Comparison of ENCODE assay signal across 8 cellular contexts in genomic region chr17:82267575-82268379, GRCh38. TPM values are rescaled to one million over a fixed set of nuclear protein-coding genes. Genes with fewer than 3 reads are reported as not detected.
DNase-seq lines count a peak whose midpoint lies in the region; ATAC-seq, FAIRE-seq and TF ChIP-seq lines count a peak whose summit lies in the region.

No MANE protein-coding gene starts in this region.

- no peak for TF ChIP-seq EP300 in H1 (IDR thresholded peaks at IDR 0.05; ENCODE audit: borderline replicate concordance in 1 of 2, low read depth in 2 of 2, low read length in 2 of 2)

- H3K9me3 ChIP-seq in H1 (ENCODE audit: insufficient read depth in 2 of 2, low read depth in 1 of 2, low read length in 1 of 2): no peaks in the 10 kb centered on the region

- no peak overlapping the region for H2BK12ac ChIP-seq in H1 (ENCODE audit: low read depth, low read length)

- TF ChIP-seq CTCF in H1 (IDR thresholded peaks at IDR 0.05; ENCODE audit: control extremely low read depth in 1 of 3, insufficient read depth in 1 of 3, low read depth in 1 of 3, low read length in 3 of 3): peak in 2 of 3 experiments; percentile 15 to 23; a peak in 3 of 4 replicates

- no peak overlapping the region for H3K4me3 Mint-ChIP-seq in activated CD4-positive, alpha-beta T cell treated with anti-CD3 and anti-CD28 coated beads, Interleukin-2, amount 10 ng/mL, durations not matched to agents 7 days and 5 days
- no peak overlapping the region for H3K4me3 Mint-ChIP-seq in memory B cell
- H3K4me3 Mint-ChIP-seq in stimulated activated naive CD8-positive, alpha-beta T cell treated with anti-CD3 and anti-CD28 coated beads, Interleukin-15, Interleukin-2, amounts not matched to agents 100 ng/mL and 50 ng/mL, for 24 hours: peak overlapping the region; percentile 45

- FAIRE-seq in H1 (lab: Jason Lieb, UNC): no peak

- CTCF ChIA-PET in activated CD4-positive, alpha-beta T cell treated with anti-CD3 and anti-CD28 coated beads, Interleukin-2, amount 10 ng/mL, durations not matched to agents 7 days and 5 days (lab: Charles Lee): no interaction called here
- CTCF ChIA-PET in H1 (lab: Charles Lee; ENCODE audit: partially characterized antibody): interaction anchor here (1.8 kb wide), 2 partner anchors 25 to 33 kb away, joined by 4 to 8 read pairs; no protein-coding TSS in a partner anchor

- H3K23ac ChIP-seq in H1 (ENCODE audit: insufficient read length): no peak overlapping the region

- H3K36me3 ChIP-seq in H1 (ENCODE audit: control insufficient read depth in 2 of 4, insufficient read depth in 4 of 4, low read length in 3 of 4): peaks cover 24 to 60% (median 32%) of the 10 kb centered on the region in 4 experiments

- no peak overlapping the region for H3K4ac ChIP-seq in H1 (replicated peaks; ENCODE audit: insufficient read length, low read depth, low read length)

- H4K8ac ChIP-seq in H1 (ENCODE audit: extremely low read depth, insufficient read depth, low read length): no peak overlapping the region

- peaks cover 55 to 94% of the 10 kb centered on the region in 2 experiments for H3K79me2 ChIP-seq in H1 (ENCODE audit: control insufficient read depth in 1 of 2, insufficient read depth in 2 of 2, low read length in 2 of 2)

- H4K20me1 ChIP-seq in H1 (replicated peaks in 1 of 2; ENCODE audit: control insufficient read depth in 1 of 2, insufficient read depth in 2 of 2, low read length in 2 of 2): peaks cover 59 to 67% of the 10 kb centered on the region in 2 experiments

- DNase-seq in activated CD8-positive, alpha-beta memory T cell treated with anti-CD3 and anti-CD28 coated beads for 24 hours: peak; percentile 75
- no peak for DNase-seq in activated CD8-positive, alpha-beta memory T cell treated with anti-CD3 and anti-CD28 coated beads, Interleukin-2, amount 50 U/mL, for 48 hours
- no peak for DNase-seq in activated CD4-positive, alpha-beta T cell treated with anti-CD3 and anti-CD28 coated beads, Interleukin-2, amount 10 ng/mL, durations not matched to agents 7 days and 5 days
- DNase-seq in H1 (ENCODE audit: low read depth in 1 of 2, low spot score in 2 of 2): no peak
- DNase-seq in memory B cell (ENCODE audit: low spot score in 2 of 2): no peak
- DNase-seq in NCI-H524 treated with DMSO at 0.1 percent for 48 hours (lab: John Stamatoyannopoulos, UW): no peak

- H3K79me1 ChIP-seq in H1 (ENCODE audit: low read depth, low read length): peaks cover 42% of the 10 kb centered on the region

- peaks cover 72% of the 10 kb centered on the region for H3K36me3 Mint-ChIP-seq in activated CD4-positive, alpha-beta T cell treated with anti-CD3 and anti-CD28 coated beads, Interleukin-2, amount 10 ng/mL, durations not matched to agents 7 days and 5 days (ENCODE audit: low read depth)
- H3K36me3 Mint-ChIP-seq in memory B cell: peaks cover 13% of the 10 kb centered on the region
- peaks cover 82% of the 10 kb centered on the region for H3K36me3 Mint-ChIP-seq in stimulated activated naive CD8-positive, alpha-beta T cell treated with anti-CD3 and anti-CD28 coated beads, Interleukin-15, Interleukin-2, amounts not matched to agents 100 ng/mL and 50 ng/mL, for 24 hours (ENCODE audit: low read depth)

- H2BK15ac ChIP-seq in H1 (ENCODE audit: low read length): no peak overlapping the region

- no peak overlapping the region for H2BK20ac ChIP-seq in H1 (ENCODE audit: low read length)

- peaks cover 64% of the 10 kb centered on the region for H3K4me1 Mint-ChIP-seq in activated CD4-positive, alpha-beta T cell treated with anti-CD3 and anti-CD28 coated beads, Interleukin-2, amount 10 ng/mL, durations not matched to agents 7 days and 5 days
- H3K4me1 Mint-ChIP-seq in memory B cell: peaks cover 42% of the 10 kb centered on the region
- peaks cover 65% of the 10 kb centered on the region for H3K4me1 Mint-ChIP-seq in stimulated activated naive CD8-positive, alpha-beta T cell treated with anti-CD3 and anti-CD28 coated beads, Interleukin-15, Interleukin-2, amounts not matched to agents 100 ng/mL and 50 ng/mL, for 24 hours (ENCODE audit: low read depth)

- H2AFZ ChIP-seq in H1 (ENCODE audit: low read length): no peak overlapping the region

- peaks cover 4% of the 10 kb centered on the region for H3K23me2 ChIP-seq in H1 (ENCODE audit: low read depth, low read length)

- H2BK120ac ChIP-seq in H1 (replicated peaks; ENCODE audit: low read depth, low read length): no peak overlapping the region

- no peaks in the 10 kb centered on the region for H3K9me3 Mint-ChIP-seq in activated CD4-positive, alpha-beta T cell treated with anti-CD3 and anti-CD28 coated beads, Interleukin-2, amount 10 ng/mL, durations not matched to agents 7 days and 5 days
- no peaks in the 10 kb centered on the region for H3K9me3 Mint-ChIP-seq in memory B cell
- H3K9me3 Mint-ChIP-seq in stimulated activated naive CD8-positive, alpha-beta T cell treated with anti-CD3 and anti-CD28 coated beads, Interleukin-15, Interleukin-2, amounts not matched to agents 100 ng/mL and 50 ng/mL, for 24 hours: no peaks in the 10 kb centered on the region

- no peak overlapping the region for H3K18ac ChIP-seq in H1 (ENCODE audit: extremely low read depth, low read length)

- H3K27me3 ChIP-seq in H1 (replicated peaks in 1 of 4; ENCODE audit: control insufficient read depth in 3 of 4, extremely low read depth in 1 of 4, insufficient read depth in 3 of 4, low read length in 3 of 4): no peaks in the 10 kb centered on the region

- POLR2A ChIA-PET in activated CD4-positive, alpha-beta T cell treated with anti-CD3 and anti-CD28 coated beads, Interleukin-2, amount 10 ng/mL, durations not matched to agents 7 days and 5 days (lab: Charles Lee): no interaction called here
- POLR2A ChIA-PET in H1 (lab: Charles Lee; ENCODE audit: partially characterized antibody): interaction anchor here (0.8 to 2.1 kb wide), 4 partner anchors 13 to 30 kb away, joined by 4 to 6 read pairs (median 6); no protein-coding TSS in a partner anchor

- no peak overlapping the region for H2AK5ac ChIP-seq in H1 (ENCODE audit: low read depth, low read length)

- peaks cover 0 to 24% (median 6%) of the 10 kb centered on the region in 4 experiments; a peak in 6 of 7 replicates for H3K4me1 ChIP-seq in H1 (replicated peaks in 1 of 4; ENCODE audit: control insufficient read depth in 3 of 4, insufficient read depth in 4 of 4, low read length in 3 of 4)

- TF ChIP-seq POLR2A in H1 (IDR thresholded peaks at IDR 0.05; ENCODE audit: control extremely low read depth in 1 of 2, low read depth in 2 of 2, low read length in 2 of 2): 0 out of 3 replicates have a peak, but pooled peaks of 1 of the 2 experiments have one; percentile 15

- no peak overlapping the region for H3K14ac ChIP-seq in H1 (ENCODE audit: insufficient read length)

- TF ChIP-seq RAD21 in H1 (IDR thresholded peaks at IDR 0.05 in 1 of 2, conservative IDR thresholded peaks at IDR 0.05 in 1 of 2; ENCODE audit: low read depth in 2 of 2, low read length in 2 of 2): no peak; a peak in 1 of 4 replicates

- H2BK5ac ChIP-seq in H1 (ENCODE audit: low read depth, low read length): 0 out of 2 replicates have a peak overlapping the region, but pooled peaks have one; percentile 24

- H3K27ac ChIP-seq in H1 (ENCODE audit: low read depth, low read length): no peak overlapping the region

- H3K4me3 ChIP-seq in H1 (ENCODE audit: extremely low read depth in 1 of 4, insufficient read depth in 2 of 4, low read depth in 3 of 4, low read length in 4 of 4): no peak overlapping the region

- no peak overlapping the region for H3K56ac ChIP-seq in H1 (replicated peaks; ENCODE audit: insufficient read length, low read depth, low read length)

- H3K9ac ChIP-seq in H1 (replicated peaks in 1 of 4; ENCODE audit: extremely low read depth in 1 of 4, low read depth in 3 of 4, low read length in 3 of 4): no peak overlapping the region

- H4K91ac ChIP-seq in H1 (replicated peaks; ENCODE audit: insufficient read length, low read length): no peak overlapping the region

- no peak overlapping the region for H4K5ac ChIP-seq in H1 (ENCODE audit: insufficient read length, low read depth, low read length)

- peak overlapping the region; percentile 57 for H3K27ac Mint-ChIP-seq in activated CD4-positive, alpha-beta T cell treated with anti-CD3 and anti-CD28 coated beads, Interleukin-2, amount 10 ng/mL, durations not matched to agents 7 days and 5 days
- peak overlapping the region; percentile 45 for H3K27ac Mint-ChIP-seq in memory B cell
- H3K27ac Mint-ChIP-seq in stimulated activated naive CD8-positive, alpha-beta T cell treated with anti-CD3 and anti-CD28 coated beads, Interleukin-15, Interleukin-2, amounts not matched to agents 100 ng/mL and 50 ng/mL, for 24 hours: peak overlapping the region; percentile 79

- WGBS in H1 (ENCODE audit: extremely low coverage in 1 of 2, insufficient coverage in 1 of 2, insufficient read length in 1 of 2, insufficient replicate concordance in 2 of 2, low coverage in 1 of 2, low lambda C conversion rate in 2 of 2, missing lambda C conversion rate in 1 of 2), 2 experiments: 89% methylated on average over 21 of the region's 21 CpGs; no CpG with 5 or more reads in 1 of the 2 experiments

- H3K27me3 Mint-ChIP-seq in activated CD4-positive, alpha-beta T cell treated with anti-CD3 and anti-CD28 coated beads, Interleukin-2, amount 10 ng/mL, durations not matched to agents 7 days and 5 days: no peaks in the 10 kb centered on the region
- no peaks in the 10 kb centered on the region for H3K27me3 Mint-ChIP-seq in memory B cell
- no peaks in the 10 kb centered on the region for H3K27me3 Mint-ChIP-seq in stimulated activated naive CD8-positive, alpha-beta T cell treated with anti-CD3 and anti-CD28 coated beads, Interleukin-15, Interleukin-2, amounts not matched to agents 100 ng/mL and 50 ng/mL, for 24 hours

- no peak overlapping the region for H3K4me2 ChIP-seq in H1 (ENCODE audit: insufficient read depth in 1 of 2, low read depth in 2 of 2, low read length in 2 of 2)

- peak; percentile 23 for ATAC-seq in memory B cell (ENCODE audit: low read depth)
- ATAC-seq in HG02678 (IDR thresholded peaks at IDR 0.05; ENCODE audit: unreplicated experiment): no peak

RNA-seq across cellular contexts. Expression of gene CSNK1D, which starts 5.7 kb away (rescaled TPM):
- 100 to 1,000 TPM; 115 to 142 TPM for total RNA-seq in activated CD4-positive, alpha-beta T cell treated with anti-CD3 and anti-CD28 coated beads, Interleukin-2, amount 10 ng/mL, durations not matched to agents 7 days and 5 days
- total RNA-seq in H1 (2021; fragmentation: NEBNext Ultra II Directional; extraction: Animal tissue kit (Norgen Biotek cat#: 25700)): 103 and 107 TPM in 2 replicates
- 73.5 and 114 TPM in 2 replicates for polyA plus RNA-seq in H1 (2011; rRNA removed)
- polyA plus RNA-seq in H1 (2011; cell fraction: cytosol; rRNA removed): 90.3 TPM
- 219 TPM for polyA plus RNA-seq in H1 (2011; cell fraction: nucleus; rRNA removed)
- 88.4 to 98.7 TPM (median 95.5 TPM) in 4 replicates for polyA plus RNA-seq in H1 (2012, experiment 1 of 2)
- polyA plus RNA-seq in H1 (2012, experiment 2 of 2): 70.5 TPM
- 70.2 TPM for polyA plus RNA-seq in H1 (2013, experiment 1 of 2)
- polyA plus RNA-seq in H1 (2013, experiment 2 of 2): 70.1 TPM
- 71.2 and 71.6 TPM in 2 replicates for polyA minus RNA-seq in H1 (2011; rRNA and poly(A)+ RNA removed)
- polyA minus RNA-seq in H1 (2011; cell fraction: cytosol; rRNA and poly(A)+ RNA removed): 31.2 TPM
- 60.9 TPM for polyA minus RNA-seq in H1 (2011; cell fraction: nucleus; rRNA and poly(A)+ RNA removed)

RNA-seq across cellular contexts. Expression of gene SLC16A3, which starts 38.9 kb away (rescaled TPM):
- total RNA-seq in activated CD4-positive, alpha-beta T cell treated with anti-CD3 and anti-CD28 coated beads, Interleukin-2, amount 10 ng/mL, durations not matched to agents 7 days and 5 days: 100 to 1,000 TPM; 104 to 140 TPM
- total RNA-seq in H1 (2021; fragmentation: NEBNext Ultra II Directional; extraction: Animal tissue kit (Norgen Biotek cat#: 25700)): 3.6 and 3.8 TPM in 2 replicates
- polyA plus RNA-seq in H1 (2011; rRNA removed): 8.7 and 12.2 TPM in 2 replicates
- 10.9 TPM for polyA plus RNA-seq in H1 (2011; cell fraction: cytosol; rRNA removed)
- polyA plus RNA-seq in H1 (2011; cell fraction: nucleus; rRNA removed): 11.1 TPM
- polyA plus RNA-seq in H1 (2012, experiment 1 of 2): 4.4 to 12.8 TPM (median 9.7 TPM) in 4 replicates
- polyA plus RNA-seq in H1 (2012, experiment 2 of 2): 4.5 TPM
- 15.4 TPM for polyA plus RNA-seq in H1 (2013, experiment 1 of 2)
- polyA plus RNA-seq in H1 (2013, experiment 2 of 2): 12.6 TPM
- 5.7 and 10.2 TPM in 2 replicates for polyA minus RNA-seq in H1 (2011; rRNA and poly(A)+ RNA removed)
- polyA minus RNA-seq in H1 (2011; cell fraction: cytosol; rRNA and poly(A)+ RNA removed): 18.5 TPM
- polyA minus RNA-seq in H1 (2011; cell fraction: nucleus; rRNA and poly(A)+ RNA removed): 9.7 TPM

RNA-seq across cellular contexts. Expression of gene CD7, which starts 49.6 kb away (rescaled TPM):
- total RNA-seq in activated CD4-positive, alpha-beta T cell treated with anti-CD3 and anti-CD28 coated beads, Interleukin-2, amount 10 ng/mL, durations not matched to agents 7 days and 5 days: 100 to 1,000 TPM; 285 to 292 TPM
- total RNA-seq in H1 (2021; fragmentation: NEBNext Ultra II Directional; extraction: Animal tissue kit (Norgen Biotek cat#: 25700)): 0.86 and 1.3 TPM in 2 replicates
- polyA plus RNA-seq in H1 (2011; rRNA removed): 0.83 and 1.8 TPM in 2 replicates
- polyA plus RNA-seq in H1 (2011; cell fraction: cytosol; rRNA removed): 0.90 TPM
- 1.3 TPM for polyA plus RNA-seq in H1 (2011; cell fraction: nucleus; rRNA removed)
- 0.37 to 2.0 TPM (median 1.2 TPM) in 4 replicates for polyA plus RNA-seq in H1 (2012, experiment 1 of 2)
- polyA plus RNA-seq in H1 (2012, experiment 2 of 2): 0.37 TPM
- 1.7 TPM for polyA plus RNA-seq in H1 (2013, experiment 1 of 2)
- polyA plus RNA-seq in H1 (2013, experiment 2 of 2): 1.9 TPM
- polyA minus RNA-seq in H1 (2011; rRNA and poly(A)+ RNA removed): 0.12 TPM in 1 of 2 replicates, not detected in the other
- polyA minus RNA-seq in H1 (2011; cell fraction: cytosol; rRNA and poly(A)+ RNA removed): not detected
- polyA minus RNA-seq in H1 (2011; cell fraction: nucleus; rRNA and poly(A)+ RNA removed): 0.50 TPM

RNA-seq across cellular contexts. Expression of gene CCDC57, which starts 55.1 kb away (rescaled TPM):
- 10 to 100 TPM; 60.5 to 69.7 TPM for total RNA-seq in activated CD4-positive, alpha-beta T cell treated with anti-CD3 and anti-CD28 coated beads, Interleukin-2, amount 10 ng/mL, durations not matched to agents 7 days and 5 days
- 12.6 and 12.9 TPM in 2 replicates for total RNA-seq in H1 (2021; fragmentation: NEBNext Ultra II Directional; extraction: Animal tissue kit (Norgen Biotek cat#: 25700))
- polyA plus RNA-seq in H1 (2011; rRNA removed): 8.4 and 10.1 TPM in 2 replicates
- polyA plus RNA-seq in H1 (2011; cell fraction: cytosol; rRNA removed): 8.7 TPM
- 44.1 TPM for polyA plus RNA-seq in H1 (2011; cell fraction: nucleus; rRNA removed)
- polyA plus RNA-seq in H1 (2012, experiment 1 of 2): 10.7 to 12.8 TPM (median 12.1 TPM) in 4 replicates
- polyA plus RNA-seq in H1 (2012, experiment 2 of 2): 6.4 TPM
- polyA plus RNA-seq in H1 (2013, experiment 1 of 2): 9.8 TPM
- polyA plus RNA-seq in H1 (2013, experiment 2 of 2): 7.5 TPM
- polyA minus RNA-seq in H1 (2011; rRNA and poly(A)+ RNA removed): 7.7 and 10.1 TPM in 2 replicates
- 8.0 TPM for polyA minus RNA-seq in H1 (2011; cell fraction: cytosol; rRNA and poly(A)+ RNA removed)
- polyA minus RNA-seq in H1 (2011; cell fraction: nucleus; rRNA and poly(A)+ RNA removed): 20.7 TPM

Comparison
In these comparisons a context has a peak if more than half of its experiments do, and no peak if none do; other contexts are left out.
1. RNA of gene SLC16A3, which starts 38.9 kb away (total RNA-seq): 104 to 140 TPM in activated CD4-positive, alpha-beta T cell treated with anti-CD3 and anti-CD28 coated beads, Interleukin-2, amount 10 ng/mL, durations not matched to agents 7 days and 5 days; 3.6 to 3.8 TPM in H1; every median in the first group is over 10 times any median in the second.
2. RNA of gene CD7, which starts 49.6 kb away (total RNA-seq): 285 to 292 TPM in activated CD4-positive, alpha-beta T cell treated with anti-CD3 and anti-CD28 coated beads, Interleukin-2, amount 10 ng/mL, durations not matched to agents 7 days and 5 days; 0.86 to 1.3 TPM in H1; every median in the first group is over 100 times any median in the second.
3. Peak in every context shown above with its lines, with median percentiles within 50 percentile points of each other: H3K27ac Mint-ChIP-seq.